ENCODE assay signal across 25 cellular contexts in the genomic region with DNA sequence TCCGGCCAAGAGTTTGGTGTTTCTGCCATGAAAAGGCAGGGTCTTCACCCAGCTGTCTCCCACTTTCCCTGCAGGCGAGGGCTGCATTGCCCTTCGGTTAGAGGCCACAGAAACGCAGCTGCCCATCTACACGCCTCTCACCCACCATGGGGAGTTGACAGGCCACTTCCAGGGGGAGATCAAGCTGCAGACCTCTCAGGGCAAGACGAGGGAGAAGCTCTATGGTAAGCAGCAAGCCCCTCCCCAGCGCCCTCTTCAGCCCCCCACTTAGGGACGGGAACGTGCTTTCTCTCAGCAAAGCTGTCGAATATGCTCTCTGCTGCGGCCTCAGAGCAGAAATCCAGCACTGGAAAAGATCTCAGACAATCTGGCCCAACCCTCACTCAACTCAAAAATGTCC. TPM values are rescaled to one million over a fixed set of nuclear protein-coding genes. Genes with fewer than 3 reads are reported as not detected.
DNase-seq lines count a peak whose midpoint lies in the region; ATAC-seq, FAIRE-seq and TF ChIP-seq lines count a peak whose summit lies in the region.
"Had no signal": no experiment of that assay in that cellular context is flagged by ENCODE, and none has a peak within 500 bp of the region (broad histone marks: within the 10 kb centered on the region; RNA-seq: fewer than 3 reads in every experiment).

No MANE protein-coding gene starts in this region.

- TF ChIP-seq CTCF in H9 (conservative IDR thresholded peaks at IDR 0.05) (no peak), H1 (IDR thresholded peaks at IDR 0.05; ENCODE audit: control extremely low read depth in 1 of 3, insufficient read depth in 1 of 3, low read depth in 1 of 3, low read length in 3 of 3) (no peak)

- H3K4me3 ChIP-seq in H1 (ENCODE audit: extremely low read depth in 1 of 4, insufficient read depth in 2 of 4, low read depth in 3 of 4, low read length in 4 of 4) (no peak overlapping the region), neuronal stem cell (ENCODE audit: low read length in 2 of 2) (no peak overlapping the region)
- H3K4me3 ChIP-seq: GM23248 had no signal

- no peak overlapping the region for H2AFZ ChIP-seq in H9 (ENCODE audit: low read length)
- no peak overlapping the region for H2AFZ ChIP-seq in H1 (ENCODE audit: low read length)
- no peak overlapping the region for H2AFZ ChIP-seq in neuronal stem cell (ENCODE audit: low read length)
- H2AFZ ChIP-seq: GM23248 had no signal

- no peak overlapping the region for H3K4me2 ChIP-seq in H9 (ENCODE audit: insufficient read depth, insufficient read length, low read length)
- no peak overlapping the region for H3K4me2 ChIP-seq in H1 (ENCODE audit: insufficient read depth in 1 of 2, low read depth in 2 of 2, low read length in 2 of 2)
- H3K4me2 ChIP-seq in neuronal stem cell (ENCODE audit: insufficient read depth, low read length, poor library complexity, severe bottlenecking): no peak overlapping the region

- H3K23me2 ChIP-seq in H9 (ENCODE audit: insufficient read length, low read depth, low read length, poor library complexity, severe bottlenecking) (no peaks in the 10 kb centered on the region), H1 (ENCODE audit: low read depth, low read length) (no peaks in the 10 kb centered on the region)

- H2BK5ac ChIP-seq in H9 (ENCODE audit: insufficient read length, low read length): no peak overlapping the region
- no peak overlapping the region for H2BK5ac ChIP-seq in H1 (ENCODE audit: low read depth, low read length)
- no peak overlapping the region for H2BK5ac ChIP-seq in neuronal stem cell (ENCODE audit: low read length)

- no peaks in the 10 kb centered on the region for H3K4me1 ChIP-seq in H9 (ENCODE audit: insufficient read depth, low read length)
- H3K4me1 ChIP-seq in H1 (replicated peaks in 1 of 4; ENCODE audit: control insufficient read depth in 3 of 4, insufficient read depth in 4 of 4, low read length in 3 of 4): peaks cover 0 to 4% (median 1%) of the 10 kb centered on the region in 4 experiments; a peak in 3 of 7 replicates
- peaks cover 2 to 4% of the 10 kb centered on the region in 2 donors for H3K4me1 ChIP-seq in neuronal stem cell (ENCODE audit: control insufficient read depth in 2 of 2, insufficient read depth in 1 of 2, low read depth in 1 of 2, low read length in 2 of 2)

- H2BK12ac ChIP-seq in H9 (ENCODE audit: insufficient read length, low read depth, low read length): no peak overlapping the region
- H2BK12ac ChIP-seq in H1 (ENCODE audit: low read depth, low read length): no peak overlapping the region
- H2BK12ac ChIP-seq in neuronal stem cell (ENCODE audit: low read length): peak overlapping the region; percentile 17

- H2BK120ac ChIP-seq in H9 (ENCODE audit: low read depth, low read length, poor library complexity, severe bottlenecking) (no peak overlapping the region), H1 (replicated peaks; ENCODE audit: low read depth, low read length) (no peak overlapping the region), neuronal stem cell (ENCODE audit: low read depth, low read length) (no peak overlapping the region)

- H2BK15ac ChIP-seq in H9 (ENCODE audit: low read depth, low read length): no peak overlapping the region
- H2BK15ac ChIP-seq in H1 (ENCODE audit: low read length): no peak overlapping the region
- no peak overlapping the region for H2BK15ac ChIP-seq in neuronal stem cell (ENCODE audit: low read length)

- H4K20me1 ChIP-seq in H9 (ENCODE audit: control insufficient read depth, insufficient read depth, insufficient read length) (no peaks in the 10 kb centered on the region), H1 (replicated peaks in 1 of 2; ENCODE audit: control insufficient read depth in 1 of 2, insufficient read depth in 2 of 2, low read length in 2 of 2) (no peaks in the 10 kb centered on the region)

- H3K27me3 ChIP-seq in H9 (ENCODE audit: insufficient read depth, low read length) (no peaks in the 10 kb centered on the region), H1 (replicated peaks in 1 of 4; ENCODE audit: control insufficient read depth in 3 of 4, extremely low read depth in 1 of 4, insufficient read depth in 3 of 4, low read length in 3 of 4) (no peaks in the 10 kb centered on the region), neuronal stem cell (ENCODE audit: control insufficient read depth in 3 of 3, insufficient read depth in 3 of 3, low read depth in 1 of 3, low read length in 3 of 3) (peaks cover 0 to 5% (median 0%) of the 10 kb centered on the region in 3 experiments)

- WGBS in H9 (ENCODE audit: extremely low coverage, insufficient read length, low lambda C conversion rate): no CpG with 5 or more reads among the region's 11 CpGs
- 88% methylated on average over 11 of the region's 11 CpGs; no CpG with 5 or more reads in 1 of the 2 experiments for WGBS in H1 (ENCODE audit: extremely low coverage in 1 of 2, insufficient coverage in 1 of 2, insufficient read length in 1 of 2, insufficient replicate concordance in 2 of 2, low coverage in 1 of 2, low lambda C conversion rate in 2 of 2, missing lambda C conversion rate in 1 of 2), 2 experiments
- WGBS in neuronal stem cell (ENCODE audit: extremely low coverage in 2 of 2, insufficient read length in 2 of 2, insufficient replicate concordance in 1 of 2), 2 donors: no CpG with 5 or more reads among the region's 11 CpGs

- H4K5ac ChIP-seq in H9 (ENCODE audit: insufficient read length, low read depth, low read length) (no peak overlapping the region), H1 (ENCODE audit: insufficient read length, low read depth, low read length) (no peak overlapping the region)

- DNase-seq in activated naive CD4-positive, alpha-beta T cell treated with anti-CD3 and anti-CD28 coated beads, Interleukin-2, amount 10 ng/mL, durations not matched to agents 7 days and 5 days: no peak
- DNase-seq in activated naive CD4-positive, alpha-beta T cell treated with anti-CD3 and anti-CD28 coated beads, Interleukin-2, amount 50 U/mL, for 72 hours (ENCODE audit: low spot score in 2 of 2): no peak
- DNase-seq in H9 (no peak), H1 (ENCODE audit: low read depth in 1 of 2, low spot score in 2 of 2) (no peak), neuronal stem cell (ENCODE audit: low spot score) (no peak), putamen (ENCODE audit: low spot score) (no peak), head of caudate nucleus (no peak)
- DNase-seq in activated naive CD8-positive, alpha-beta T cell treated with anti-CD3 and anti-CD28 coated beads for 36 hours: no peak
- DNase-seq: EL; GF-D8; GM23248; KBM-7; NCI-H1105 treated with DMSO at 0.1 percent for 48 hours; NCI-H1694; NCI-H2081; NCI-H2171; NCI-H345; NCI-H524; NCI-H774; NK-92 treated with Interleukin-12 subunit alpha and Interleukin-12 subunit beta, amount 100 ng/mL, for 24 hours; SIG-M5 had no signal

- H3K79me2 ChIP-seq in H9 (ENCODE audit: insufficient read depth, low read length): no peaks in the 10 kb centered on the region
- no peaks in the 10 kb centered on the region for H3K79me2 ChIP-seq in H1 (ENCODE audit: control insufficient read depth in 1 of 2, insufficient read depth in 2 of 2, low read length in 2 of 2)

- no peak overlapping the region for H3T11ph ChIP-seq in H9 (ENCODE audit: low read length)

- H3K36me3 ChIP-seq in H1 (ENCODE audit: control insufficient read depth in 2 of 4, insufficient read depth in 4 of 4, low read length in 3 of 4) (peaks cover 0 to 3% (median 0%) of the 10 kb centered on the region in 4 experiments; a peak in 1 of 8 replicates), neuronal stem cell (replicated peaks in 1 of 2; ENCODE audit: control insufficient read depth in 2 of 2, insufficient read depth in 2 of 2, low read length in 2 of 2) (no peaks in the 10 kb centered on the region)

- H4K8ac ChIP-seq in H9 (replicated peaks; ENCODE audit: insufficient read length, low read depth, low read length) (no peak overlapping the region), H1 (ENCODE audit: extremely low read depth, insufficient read depth, low read length) (0 out of 2 replicates have a peak overlapping the region, but pooled peaks have one; percentile 45), neuronal stem cell (ENCODE audit: low read depth, low read length) (no peak overlapping the region)

- no peak for TF ChIP-seq POLR2A in H1 (IDR thresholded peaks at IDR 0.05; ENCODE audit: control extremely low read depth in 1 of 2, low read depth in 2 of 2, low read length in 2 of 2)

- H3K27me3 Mint-ChIP-seq in activated naive CD4-positive, alpha-beta T cell treated with anti-CD3 and anti-CD28 coated beads, Interleukin-2, amount 10 ng/mL, durations not matched to agents 7 days and 5 days: no peaks in the 10 kb centered on the region
- H3K27me3 Mint-ChIP-seq in H9 (ENCODE audit: low read depth): no peaks in the 10 kb centered on the region; the same call in 1 of the 2 replicates
- H3K27me3 Mint-ChIP-seq in activated naive CD8-positive, alpha-beta T cell treated with anti-CD3 and anti-CD28 coated beads for 36 hours: no peaks in the 10 kb centered on the region

- POLR2A ChIA-PET in H1 (lab: Charles Lee; ENCODE audit: partially characterized antibody): no interaction called here

- H3K9ac ChIP-seq in H9 (ENCODE audit: extremely low read depth, insufficient read length, low read length) (no peak overlapping the region), H1 (replicated peaks in 1 of 4; ENCODE audit: extremely low read depth in 1 of 4, low read depth in 3 of 4, low read length in 3 of 4) (no peak overlapping the region; a peak in 1 of 7 replicates), neuronal stem cell (ENCODE audit: low read depth, low read length, poor library complexity) (no peak overlapping the region)
- H3K9ac ChIP-seq: GM23248 had no signal

- H3K79me1 ChIP-seq in H9 (ENCODE audit: insufficient read depth, low read depth, low read length, poor library complexity, severe bottlenecking) (no peaks in the 10 kb centered on the region), H1 (ENCODE audit: low read depth, low read length) (no peaks in the 10 kb centered on the region), neuronal stem cell (ENCODE audit: low read depth, low read length) (no peaks in the 10 kb centered on the region)

- H3K18ac ChIP-seq in H9 (ENCODE audit: insufficient read length, low read depth, low read length) (no peak overlapping the region), H1 (ENCODE audit: extremely low read depth, low read length) (no peak overlapping the region), neuronal stem cell (ENCODE audit: low read length) (peak overlapping the region; percentile 41)

- no peaks in the 10 kb centered on the region for H3K4me1 Mint-ChIP-seq in activated naive CD4-positive, alpha-beta T cell treated with anti-CD3 and anti-CD28 coated beads, Interleukin-2, amount 10 ng/mL, durations not matched to agents 7 days and 5 days
- H3K4me1 Mint-ChIP-seq in H9: peaks cover 8 to 10% of the 10 kb centered on the region in 2 experiments
- H3K4me1 Mint-ChIP-seq in activated naive CD8-positive, alpha-beta T cell treated with anti-CD3 and anti-CD28 coated beads for 36 hours: no peaks in the 10 kb centered on the region

- no peaks in the 10 kb centered on the region for H3K9me3 Mint-ChIP-seq in activated naive CD4-positive, alpha-beta T cell treated with anti-CD3 and anti-CD28 coated beads, Interleukin-2, amount 10 ng/mL, durations not matched to agents 7 days and 5 days
- no peaks in the 10 kb centered on the region for H3K9me3 Mint-ChIP-seq in activated naive CD4-positive, alpha-beta T cell treated with anti-CD3 and anti-CD28 coated beads, Interleukin-2, amount 50 U/mL, for 72 hours
- H3K9me3 Mint-ChIP-seq in H9: no peaks in the 10 kb centered on the region
- H3K9me3 Mint-ChIP-seq in activated naive CD8-positive, alpha-beta T cell treated with anti-CD3 and anti-CD28 coated beads for 36 hours: no peaks in the 10 kb centered on the region

- H3K9me3 ChIP-seq in H9 (ENCODE audit: control insufficient read depth, low read depth, low read length): no peaks in the 10 kb centered on the region
- no peaks in the 10 kb centered on the region for H3K9me3 ChIP-seq in H1 (ENCODE audit: insufficient read depth in 2 of 2, low read depth in 1 of 2, low read length in 1 of 2)
- no peaks in the 10 kb centered on the region for H3K9me3 ChIP-seq in neuronal stem cell (replicated peaks in 1 of 2; ENCODE audit: control insufficient read depth in 2 of 2, insufficient read depth in 1 of 2, low read depth in 1 of 2, low read length in 2 of 2)

- H3K56ac ChIP-seq in H9 (ENCODE audit: insufficient read length, low read depth, low read length) (no peak overlapping the region), H1 (replicated peaks; ENCODE audit: insufficient read length, low read depth, low read length) (no peak overlapping the region)

- H3K4ac ChIP-seq in H9 (ENCODE audit: low read depth, low read length) (no peak overlapping the region), H1 (replicated peaks; ENCODE audit: insufficient read length, low read depth, low read length) (no peak overlapping the region), neuronal stem cell (ENCODE audit: low read length) (no peak overlapping the region)

- H3K27ac ChIP-seq in H9 (ENCODE audit: insufficient read length, low read depth, low read length) (no peak overlapping the region), H1 (ENCODE audit: low read depth, low read length) (no peak overlapping the region), neuronal stem cell (replicated peaks; ENCODE audit: low read length) (no peak overlapping the region)
- H3K27ac ChIP-seq: C4-2B, GM23248 had no signal

- intact Hi-C loops in head of caudate nucleus (cut with DNase I): no loop called here

- H3K4me3 Mint-ChIP-seq in activated naive CD4-positive, alpha-beta T cell treated with anti-CD3 and anti-CD28 coated beads, Interleukin-2, amount 10 ng/mL, durations not matched to agents 7 days and 5 days: no peak overlapping the region
- H3K4me3 Mint-ChIP-seq in H9: no peak overlapping the region
- no peak overlapping the region for H3K4me3 Mint-ChIP-seq in activated naive CD8-positive, alpha-beta T cell treated with anti-CD3 and anti-CD28 coated beads for 36 hours

- H2AK5ac ChIP-seq in H9 (ENCODE audit: insufficient read length, low read length): no peak overlapping the region
- H2AK5ac ChIP-seq in H1 (ENCODE audit: low read depth, low read length): no peak overlapping the region
- peak overlapping the region; percentile 82 for H2AK5ac ChIP-seq in neuronal stem cell (ENCODE audit: low read depth, low read length)

- peak overlapping the region; percentile 66 for H3K27ac Mint-ChIP-seq in activated naive CD4-positive, alpha-beta T cell treated with anti-CD3 and anti-CD28 coated beads, Interleukin-2, amount 10 ng/mL, durations not matched to agents 7 days and 5 days
- peak overlapping the region in 1 of 2 donors; percentile 92 for H3K27ac Mint-ChIP-seq in activated naive CD4-positive, alpha-beta T cell treated with anti-CD3 and anti-CD28 coated beads, Interleukin-2, amount 50 U/mL, for 72 hours
- peak overlapping the region in 2 of 3 experiments; percentile 2 to 34; a peak in 1 of 7 replicates for H3K27ac Mint-ChIP-seq in H9
- H3K27ac Mint-ChIP-seq in activated naive CD8-positive, alpha-beta T cell treated with anti-CD3 and anti-CD28 coated beads for 36 hours: no peak overlapping the region

- ATAC-seq in activated naive CD4-positive, alpha-beta T cell treated with anti-CD3 and anti-CD28 coated beads, Interleukin-2, amount 50 U/mL, for 72 hours: no peak
- ATAC-seq: HCT116, Panc1 had no signal

- no peak overlapping the region for H3K23ac ChIP-seq in H9 (ENCODE audit: insufficient read length, low read depth, low read length)
- no peak overlapping the region for H3K23ac ChIP-seq in H1 (ENCODE audit: insufficient read length)
- no peak overlapping the region for H3K23ac ChIP-seq in neuronal stem cell (ENCODE audit: low read depth, low read length, poor library complexity)

- no peak for FAIRE-seq in H1 (lab: Jason Lieb, UNC)
- FAIRE-seq: A204.1 had no signal

- H2BK20ac ChIP-seq in H9 (ENCODE audit: low read depth, low read length, poor library complexity, severe bottlenecking) (no peak overlapping the region), H1 (ENCODE audit: low read length) (no peak overlapping the region)

- H3K36me3 Mint-ChIP-seq in activated naive CD4-positive, alpha-beta T cell treated with anti-CD3 and anti-CD28 coated beads, Interleukin-2, amount 10 ng/mL, durations not matched to agents 7 days and 5 days: peaks cover 72% of the 10 kb centered on the region
- H3K36me3 Mint-ChIP-seq in activated naive CD4-positive, alpha-beta T cell treated with anti-CD3 and anti-CD28 coated beads, Interleukin-2, amount 50 U/mL, for 72 hours: peaks cover 17 to 30% of the 10 kb centered on the region in 2 donors
- peaks cover 0 to 23% (median 0%) of the 10 kb centered on the region in 3 experiments; a peak in 2 of 7 replicates for H3K36me3 Mint-ChIP-seq in H9 (ENCODE audit: insufficient read depth in 1 of 3, low read depth in 3 of 3)
- H3K36me3 Mint-ChIP-seq in activated naive CD8-positive, alpha-beta T cell treated with anti-CD3 and anti-CD28 coated beads for 36 hours: peaks cover 22% of the 10 kb centered on the region

- no peak for TF ChIP-seq EP300 in H1 (IDR thresholded peaks at IDR 0.05; ENCODE audit: borderline replicate concordance in 1 of 2, low read depth in 2 of 2, low read length in 2 of 2)

- CTCF ChIA-PET in activated naive CD4-positive, alpha-beta T cell treated with anti-CD3 and anti-CD28 coated beads, Interleukin-2, amount 10 ng/mL, durations not matched to agents 7 days and 5 days (lab: Charles Lee): no interaction called here
- CTCF ChIA-PET in H1 (lab: Charles Lee; ENCODE audit: partially characterized antibody): interaction anchor here (1.0 to 3.0 kb wide), 4 partner anchors 10 to 93 kb away, joined by 3 to 8 read pairs (median 4); no protein-coding TSS in a partner anchor

- H4K91ac ChIP-seq in H9 (ENCODE audit: insufficient read length, low read depth, low read length) (no peak overlapping the region), H1 (replicated peaks; ENCODE audit: insufficient read length, low read length) (no peak overlapping the region), neuronal stem cell (ENCODE audit: low read depth, low read length, poor library complexity) (no peak overlapping the region)

- H3K14ac ChIP-seq in H9 (ENCODE audit: insufficient read depth, low read length): no peak overlapping the region
- H3K14ac ChIP-seq in H1 (ENCODE audit: insufficient read length): no peak overlapping the region
- H3K14ac ChIP-seq in neuronal stem cell (ENCODE audit: low read length): no peak overlapping the region

- no peak for TF ChIP-seq RAD21 in H1 (IDR thresholded peaks at IDR 0.05 in 1 of 2, conservative IDR thresholded peaks at IDR 0.05 in 1 of 2; ENCODE audit: low read depth in 2 of 2, low read length in 2 of 2)

RNA-seq across cellular contexts. Expression of a gene that starts 57.7 kb away (rescaled TPM):
- 10 to 100 TPM; 30.6 to 34.2 TPM for total RNA-seq in activated naive CD4-positive, alpha-beta T cell treated with anti-CD3 and anti-CD28 coated beads, Interleukin-2, amount 50 U/mL, for 72 hours
- total RNA-seq in H9 (2021): 39.3 and 42.0 TPM in 2 replicates
- 28.5 and 31.0 TPM in 2 replicates for total RNA-seq in H1 (2021; fragmentation: NEBNext Ultra II Directional; extraction: Animal tissue kit (Norgen Biotek cat#: 25700))
- 18.3 and 19.8 TPM in 2 replicates for polyA plus RNA-seq in H1 (2011; rRNA removed)
- 28.9 TPM for polyA plus RNA-seq in H1 (2011; cell fraction: cytosol; rRNA removed)
- 56.7 TPM for polyA plus RNA-seq in H1 (2011; cell fraction: nucleus; rRNA removed)
- 18.7 to 22.8 TPM (median 22.5 TPM) in 4 replicates for polyA plus RNA-seq in H1 (2012, experiment 1 of 2)
- polyA plus RNA-seq in H1 (2012, experiment 2 of 2): 6.5 TPM
- 16.0 TPM for polyA plus RNA-seq in H1 (2013, experiment 1 of 2)
- polyA plus RNA-seq in H1 (2013, experiment 2 of 2): 15.4 TPM
- polyA minus RNA-seq in H1 (2011; rRNA and poly(A)+ RNA removed): 27.3 and 34.8 TPM in 2 replicates
- 22.7 TPM for polyA minus RNA-seq in H1 (2011; cell fraction: cytosol; rRNA and poly(A)+ RNA removed)
- 75.0 TPM for polyA minus RNA-seq in H1 (2011; cell fraction: nucleus; rRNA and poly(A)+ RNA removed)
- polyA plus RNA-seq in neuronal stem cell (2013, experiment 1 of 2): 11.9 TPM
- polyA plus RNA-seq in neuronal stem cell (2013, experiment 2 of 2): 11.6 TPM
- total RNA-seq in activated naive CD8-positive, alpha-beta T cell treated with anti-CD3 and anti-CD28 coated beads for 36 hours: 10 to 100 TPM; 23.4 to 26.1 TPM
